In the genomic region with DNA sequence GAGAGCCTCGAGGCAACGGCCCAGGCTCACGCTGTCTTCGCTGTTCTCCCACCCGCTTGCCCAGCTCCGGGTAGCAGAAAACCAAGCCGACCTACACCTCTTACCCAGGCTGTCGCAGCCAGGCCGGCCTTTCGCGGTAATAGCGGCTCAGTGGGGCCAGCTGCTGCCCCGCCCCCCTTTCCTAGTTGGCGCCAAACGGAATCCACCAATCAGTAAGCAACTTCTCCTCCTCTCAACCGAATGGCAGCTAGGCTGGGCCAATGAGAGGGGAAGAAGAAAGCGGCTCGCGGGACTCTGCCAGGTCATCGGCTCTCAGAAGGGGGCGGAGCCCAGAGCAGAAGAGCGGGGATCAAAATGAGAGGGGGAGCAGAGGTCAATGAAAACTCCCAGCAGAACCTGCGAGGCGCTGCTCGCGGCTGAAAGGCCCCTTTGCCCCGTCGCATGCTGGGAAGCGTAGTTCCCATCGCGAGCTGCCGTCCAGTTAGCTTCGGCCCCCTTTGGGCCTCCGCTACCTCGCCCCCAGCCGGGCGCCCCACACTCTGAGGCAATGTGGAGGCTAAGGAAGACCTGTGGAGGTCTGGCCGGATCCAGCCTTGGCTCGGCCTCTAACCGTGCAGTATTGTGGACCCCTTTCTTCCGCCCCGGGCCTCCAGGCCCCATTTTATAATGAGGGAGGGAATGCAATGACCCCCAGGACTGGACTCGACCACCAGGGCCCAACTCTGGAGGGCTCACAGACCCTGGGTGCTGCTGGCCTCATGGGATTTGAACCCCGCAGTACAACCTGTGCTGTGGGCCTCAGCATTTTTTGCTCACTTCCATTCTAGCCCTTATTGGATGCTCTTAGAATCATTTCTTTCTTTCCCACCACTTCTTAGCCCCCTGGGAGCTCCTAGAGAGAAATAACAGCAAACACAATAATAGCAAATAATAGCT, we compare ENCODE assay signal across 1 cellular context.
TF ChIP-seq lines count a peak whose summit lies in the region.

A gene (minus strand): TSS at position 152 of the 936 bp plus-strand sequence. CDS start 470 bp downstream, outside the sequence.

TF ChIP-seq in GM12878, 131 proteins besides CTCF, POLR2A, EP300 and RAD21 (continued from another document and continues in another):
- TF ChIP-seq SREBF1 (IDR thresholded peaks at IDR 0.05; ENCODE audit: low read length) (peak; percentile 64; the same call in 1 of the 2 replicates), CREM (IDR thresholded peaks at IDR 0.05; ENCODE audit: low read depth) (peak; percentile 54; the same call in 1 of the 2 replicates), CHD4 (IDR thresholded peaks at IDR 0.05) (no peak), MXI1 (IDR thresholded peaks at IDR 0.05; ENCODE audit: low read depth, low read length) (peak; percentile 92), ZSCAN29 (IDR thresholded peaks at IDR 0.05) (no peak), HDAC2 (IDR thresholded peaks at IDR 0.05) (peak; percentile 97; the same call in 1 of the 2 replicates), HCFC1 (IDR thresholded peaks at IDR 0.05; ENCODE audit: low read length) (peak; percentile 91), HDGF (IDR thresholded peaks at IDR 0.05) (peak; percentile 96; the same call in 1 of the 2 replicates), CBFB (IDR thresholded peaks at IDR 0.05; ENCODE audit: low read depth) (peak; percentile 75), BMI1 (IDR thresholded peaks at IDR 0.05; ENCODE audit: borderline replicate concordance) (no peak), ASH2L (IDR thresholded peaks at IDR 0.05; ENCODE audit: borderline replicate concordance, low read depth) (no peak), JUND (IDR thresholded peaks at IDR 0.05; ENCODE audit: low read depth, low read length) (0 out of 2 replicates have a peak, but pooled peaks have one; percentile 3), CREB1 (IDR thresholded peaks at IDR 0.05; ENCODE audit: low read depth) (peak; percentile 68; the same call in 1 of the 2 replicates), POLR2AphosphoS2 (IDR thresholded peaks at IDR 0.05; ENCODE audit: low read depth, low read length) (0 out of 2 replicates have a peak, but pooled peaks have one; percentile 49), NFYA (IDR thresholded peaks at IDR 0.05; ENCODE audit: borderline replicate concordance, low read depth, low read length) (peak; percentile 16; the same call in 1 of the 2 replicates), POLR2AphosphoS5 (IDR thresholded peaks at IDR 0.05; ENCODE audit: low read length) (peak; percentile 66), SIX5 (IDR thresholded peaks at IDR 0.05; ENCODE audit: low read depth, low read length, severe bottlenecking) (peak; percentile 81), ATF7 (IDR thresholded peaks at IDR 0.05; ENCODE audit: low read depth) (peak; percentile 66), TBL1XR1 (IDR thresholded peaks at IDR 0.05; ENCODE audit: low read depth, low read length) (no peak), MEF2A (IDR thresholded peaks at IDR 0.05; ENCODE audit: insufficient read depth, low read depth, low read length) (no peak), CBX5 (IDR thresholded peaks at IDR 0.05; ENCODE audit: low read depth) (no peak), LARP7 (IDR thresholded peaks at IDR 0.05) (peak; percentile 50), RELA (IDR thresholded peaks at IDR 0.05; ENCODE audit: borderline replicate concordance, partially characterized antibody) (peak; percentile 51), JUNB (IDR thresholded peaks at IDR 0.05) (no peak), ZZZ3 (IDR thresholded peaks at IDR 0.05; ENCODE audit: control insufficient read depth, insufficient read length, low read depth) (no peak), RUNX3 (IDR thresholded peaks at IDR 0.05; ENCODE audit: low read length) (peak; percentile 67), SP1 (IDR thresholded peaks at IDR 0.05; ENCODE audit: low read depth, low read length) (peak; percentile 94), MTA2 (IDR thresholded peaks at IDR 0.05; ENCODE audit: low read depth) (peak; percentile 56; the same call in 1 of the 2 replicates), RFX5 (IDR thresholded peaks at IDR 0.05; ENCODE audit: low read depth, low read length) (peak; percentile 62; the same call in 1 of the 2 replicates), RAD51 (IDR thresholded peaks at IDR 0.05) (no peak)
- TF ChIP-seq, protein P1, sequence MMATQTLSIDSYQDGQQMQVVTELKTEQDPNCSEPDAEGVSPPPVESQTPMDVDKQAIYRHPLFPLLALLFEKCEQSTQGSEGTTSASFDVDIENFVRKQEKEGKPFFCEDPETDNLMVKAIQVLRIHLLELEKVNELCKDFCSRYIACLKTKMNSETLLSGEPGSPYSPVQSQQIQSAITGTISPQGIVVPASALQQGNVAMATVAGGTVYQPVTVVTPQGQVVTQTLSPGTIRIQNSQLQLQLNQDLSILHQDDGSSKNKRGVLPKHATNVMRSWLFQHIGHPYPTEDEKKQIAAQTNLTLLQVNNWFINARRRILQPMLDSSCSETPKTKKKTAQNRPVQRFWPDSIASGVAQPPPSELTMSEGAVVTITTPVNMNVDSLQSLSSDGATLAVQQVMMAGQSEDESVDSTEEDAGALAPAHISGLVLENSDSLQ (IDR thresholded peaks at IDR 0.05), result peak; percentile 98
- TF ChIP-seq, protein P2, sequence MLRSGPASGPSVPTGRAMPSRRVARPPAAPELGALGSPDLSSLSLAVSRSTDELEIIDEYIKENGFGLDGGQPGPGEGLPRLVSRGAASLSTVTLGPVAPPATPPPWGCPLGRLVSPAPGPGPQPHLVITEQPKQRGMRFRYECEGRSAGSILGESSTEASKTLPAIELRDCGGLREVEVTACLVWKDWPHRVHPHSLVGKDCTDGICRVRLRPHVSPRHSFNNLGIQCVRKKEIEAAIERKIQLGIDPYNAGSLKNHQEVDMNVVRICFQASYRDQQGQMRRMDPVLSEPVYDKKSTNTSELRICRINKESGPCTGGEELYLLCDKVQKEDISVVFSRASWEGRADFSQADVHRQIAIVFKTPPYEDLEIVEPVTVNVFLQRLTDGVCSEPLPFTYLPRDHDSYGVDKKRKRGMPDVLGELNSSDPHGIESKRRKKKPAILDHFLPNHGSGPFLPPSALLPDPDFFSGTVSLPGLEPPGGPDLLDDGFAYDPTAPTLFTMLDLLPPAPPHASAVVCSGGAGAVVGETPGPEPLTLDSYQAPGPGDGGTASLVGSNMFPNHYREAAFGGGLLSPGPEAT (IDR thresholded peaks at IDR 0.05; ENCODE audit: low read depth), result no peak
- TF ChIP-seq, protein P3, sequence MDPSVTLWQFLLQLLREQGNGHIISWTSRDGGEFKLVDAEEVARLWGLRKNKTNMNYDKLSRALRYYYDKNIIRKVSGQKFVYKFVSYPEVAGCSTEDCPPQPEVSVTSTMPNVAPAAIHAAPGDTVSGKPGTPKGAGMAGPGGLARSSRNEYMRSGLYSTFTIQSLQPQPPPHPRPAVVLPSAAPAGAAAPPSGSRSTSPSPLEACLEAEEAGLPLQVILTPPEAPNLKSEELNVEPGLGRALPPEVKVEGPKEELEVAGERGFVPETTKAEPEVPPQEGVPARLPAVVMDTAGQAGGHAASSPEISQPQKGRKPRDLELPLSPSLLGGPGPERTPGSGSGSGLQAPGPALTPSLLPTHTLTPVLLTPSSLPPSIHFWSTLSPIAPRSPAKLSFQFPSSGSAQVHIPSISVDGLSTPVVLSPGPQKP (IDR thresholded peaks at IDR 0.05; ENCODE audit: low read depth, low read length), result no peak; the same call in 1 of the 2 replicates
- TF ChIP-seq, protein P4, sequence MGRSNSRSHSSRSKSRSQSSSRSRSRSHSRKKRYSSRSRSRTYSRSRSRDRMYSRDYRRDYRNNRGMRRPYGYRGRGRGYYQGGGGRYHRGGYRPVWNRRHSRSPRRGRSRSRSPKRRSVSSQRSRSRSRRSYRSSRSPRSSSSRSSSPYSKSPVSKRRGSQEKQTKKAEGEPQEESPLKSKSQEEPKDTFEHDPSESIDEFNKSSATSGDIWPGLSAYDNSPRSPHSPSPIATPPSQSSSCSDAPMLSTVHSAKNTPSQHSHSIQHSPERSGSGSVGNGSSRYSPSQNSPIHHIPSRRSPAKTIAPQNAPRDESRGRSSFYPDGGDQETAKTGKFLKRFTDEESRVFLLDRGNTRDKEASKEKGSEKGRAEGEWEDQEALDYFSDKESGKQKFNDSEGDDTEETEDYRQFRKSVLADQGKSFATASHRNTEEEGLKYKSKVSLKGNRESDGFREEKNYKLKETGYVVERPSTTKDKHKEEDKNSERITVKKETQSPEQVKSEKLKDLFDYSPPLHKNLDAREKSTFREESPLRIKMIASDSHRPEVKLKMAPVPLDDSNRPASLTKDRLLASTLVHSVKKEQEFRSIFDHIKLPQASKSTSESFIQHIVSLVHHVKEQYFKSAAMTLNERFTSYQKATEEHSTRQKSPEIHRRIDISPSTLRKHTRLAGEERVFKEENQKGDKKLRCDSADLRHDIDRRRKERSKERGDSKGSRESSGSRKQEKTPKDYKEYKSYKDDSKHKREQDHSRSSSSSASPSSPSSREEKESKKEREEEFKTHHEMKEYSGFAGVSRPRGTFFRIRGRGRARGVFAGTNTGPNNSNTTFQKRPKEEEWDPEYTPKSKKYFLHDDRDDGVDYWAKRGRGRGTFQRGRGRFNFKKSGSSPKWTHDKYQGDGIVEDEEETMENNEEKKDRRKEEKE (IDR thresholded peaks at IDR 0.05), result no peak
- TF ChIP-seq, protein P5, sequence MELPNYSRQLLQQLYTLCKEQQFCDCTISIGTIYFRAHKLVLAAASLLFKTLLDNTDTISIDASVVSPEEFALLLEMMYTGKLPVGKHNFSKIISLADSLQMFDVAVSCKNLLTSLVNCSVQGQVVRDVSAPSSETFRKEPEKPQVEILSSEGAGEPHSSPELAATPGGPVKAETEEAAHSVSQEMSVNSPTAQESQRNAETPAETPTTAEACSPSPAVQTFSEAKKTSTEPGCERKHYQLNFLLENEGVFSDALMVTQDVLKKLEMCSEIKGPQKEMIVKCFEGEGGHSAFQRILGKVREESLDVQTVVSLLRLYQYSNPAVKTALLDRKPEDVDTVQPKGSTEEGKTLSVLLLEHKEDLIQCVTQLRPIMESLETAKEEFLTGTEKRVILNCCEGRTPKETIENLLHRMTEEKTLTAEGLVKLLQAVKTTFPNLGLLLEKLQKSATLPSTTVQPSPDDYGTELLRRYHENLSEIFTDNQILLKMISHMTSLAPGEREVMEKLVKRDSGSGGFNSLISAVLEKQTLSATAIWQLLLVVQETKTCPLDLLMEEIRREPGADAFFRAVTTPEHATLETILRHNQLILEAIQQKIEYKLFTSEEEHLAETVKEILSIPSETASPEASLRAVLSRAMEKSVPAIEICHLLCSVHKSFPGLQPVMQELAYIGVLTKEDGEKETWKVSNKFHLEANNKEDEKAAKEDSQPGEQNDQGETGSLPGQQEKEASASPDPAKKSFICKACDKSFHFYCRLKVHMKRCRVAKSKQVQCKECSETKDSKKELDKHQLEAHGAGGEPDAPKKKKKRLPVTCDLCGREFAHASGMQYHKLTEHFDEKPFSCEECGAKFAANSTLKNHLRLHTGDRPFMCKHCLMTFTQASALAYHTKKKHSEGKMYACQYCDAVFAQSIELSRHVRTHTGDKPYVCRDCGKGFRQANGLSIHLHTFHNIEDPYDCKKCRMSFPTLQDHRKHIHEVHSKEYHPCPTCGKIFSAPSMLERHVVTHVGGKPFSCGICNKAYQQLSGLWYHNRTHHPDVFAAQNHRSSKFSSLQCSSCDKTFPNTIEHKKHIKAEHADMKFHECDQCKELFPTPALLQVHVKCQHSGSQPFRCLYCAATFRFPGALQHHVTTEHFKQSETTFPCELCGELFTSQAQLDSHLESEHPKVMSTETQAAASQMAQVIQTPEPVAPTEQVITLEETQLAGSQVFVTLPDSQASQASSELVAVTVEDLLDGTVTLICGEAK (IDR thresholded peaks at IDR 0.05; ENCODE audit: borderline replicate concordance), result no peak; the same call in 1 of the 2 replicates
- TF ChIP-seq, protein P6, sequence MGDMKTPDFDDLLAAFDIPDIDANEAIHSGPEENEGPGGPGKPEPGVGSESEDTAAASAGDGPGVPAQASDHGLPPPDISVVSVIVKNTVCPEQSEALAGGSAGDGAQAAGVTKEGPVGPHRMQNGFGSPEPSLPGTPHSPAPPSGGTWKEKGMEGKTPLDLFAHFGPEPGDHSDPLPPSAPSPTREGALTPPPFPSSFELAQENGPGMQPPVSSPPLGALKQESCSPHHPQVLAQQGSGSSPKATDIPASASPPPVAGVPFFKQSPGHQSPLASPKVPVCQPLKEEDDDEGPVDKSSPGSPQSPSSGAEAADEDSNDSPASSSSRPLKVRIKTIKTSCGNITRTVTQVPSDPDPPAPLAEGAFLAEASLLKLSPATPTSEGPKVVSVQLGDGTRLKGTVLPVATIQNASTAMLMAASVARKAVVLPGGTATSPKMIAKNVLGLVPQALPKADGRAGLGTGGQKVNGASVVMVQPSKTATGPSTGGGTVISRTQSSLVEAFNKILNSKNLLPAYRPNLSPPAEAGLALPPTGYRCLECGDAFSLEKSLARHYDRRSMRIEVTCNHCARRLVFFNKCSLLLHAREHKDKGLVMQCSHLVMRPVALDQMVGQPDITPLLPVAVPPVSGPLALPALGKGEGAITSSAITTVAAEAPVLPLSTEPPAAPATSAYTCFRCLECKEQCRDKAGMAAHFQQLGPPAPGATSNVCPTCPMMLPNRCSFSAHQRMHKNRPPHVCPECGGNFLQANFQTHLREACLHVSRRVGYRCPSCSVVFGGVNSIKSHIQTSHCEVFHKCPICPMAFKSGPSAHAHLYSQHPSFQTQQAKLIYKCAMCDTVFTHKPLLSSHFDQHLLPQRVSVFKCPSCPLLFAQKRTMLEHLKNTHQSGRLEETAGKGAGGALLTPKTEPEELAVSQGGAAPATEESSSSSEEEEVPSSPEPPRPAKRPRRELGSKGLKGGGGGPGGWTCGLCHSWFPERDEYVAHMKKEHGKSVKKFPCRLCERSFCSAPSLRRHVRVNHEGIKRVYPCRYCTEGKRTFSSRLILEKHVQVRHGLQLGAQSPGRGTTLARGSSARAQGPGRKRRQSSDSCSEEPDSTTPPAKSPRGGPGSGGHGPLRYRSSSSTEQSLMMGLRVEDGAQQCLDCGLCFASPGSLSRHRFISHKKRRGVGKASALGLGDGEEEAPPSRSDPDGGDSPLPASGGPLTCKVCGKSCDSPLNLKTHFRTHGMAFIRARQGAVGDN (IDR thresholded peaks at IDR 0.05), result peak; percentile 15; the same call in 1 of the 2 replicates
- TF ChIP-seq, protein P7, sequence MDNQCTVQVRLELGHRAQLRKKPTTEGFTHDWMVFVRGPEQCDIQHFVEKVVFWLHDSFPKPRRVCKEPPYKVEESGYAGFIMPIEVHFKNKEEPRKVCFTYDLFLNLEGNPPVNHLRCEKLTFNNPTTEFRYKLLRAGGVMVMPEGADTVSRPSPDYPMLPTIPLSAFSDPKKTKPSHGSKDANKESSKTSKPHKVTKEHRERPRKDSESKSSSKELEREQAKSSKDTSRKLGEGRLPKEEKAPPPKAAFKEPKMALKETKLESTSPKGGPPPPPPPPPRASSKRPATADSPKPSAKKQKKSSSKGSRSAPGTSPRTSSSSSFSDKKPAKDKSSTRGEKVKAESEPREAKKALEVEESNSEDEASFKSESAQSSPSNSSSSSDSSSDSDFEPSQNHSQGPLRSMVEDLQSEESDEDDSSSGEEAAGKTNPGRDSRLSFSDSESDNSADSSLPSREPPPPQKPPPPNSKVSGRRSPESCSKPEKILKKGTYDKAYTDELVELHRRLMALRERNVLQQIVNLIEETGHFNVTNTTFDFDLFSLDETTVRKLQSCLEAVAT (IDR thresholded peaks at IDR 0.05), result peak; percentile 48
- TF ChIP-seq, protein P8, sequence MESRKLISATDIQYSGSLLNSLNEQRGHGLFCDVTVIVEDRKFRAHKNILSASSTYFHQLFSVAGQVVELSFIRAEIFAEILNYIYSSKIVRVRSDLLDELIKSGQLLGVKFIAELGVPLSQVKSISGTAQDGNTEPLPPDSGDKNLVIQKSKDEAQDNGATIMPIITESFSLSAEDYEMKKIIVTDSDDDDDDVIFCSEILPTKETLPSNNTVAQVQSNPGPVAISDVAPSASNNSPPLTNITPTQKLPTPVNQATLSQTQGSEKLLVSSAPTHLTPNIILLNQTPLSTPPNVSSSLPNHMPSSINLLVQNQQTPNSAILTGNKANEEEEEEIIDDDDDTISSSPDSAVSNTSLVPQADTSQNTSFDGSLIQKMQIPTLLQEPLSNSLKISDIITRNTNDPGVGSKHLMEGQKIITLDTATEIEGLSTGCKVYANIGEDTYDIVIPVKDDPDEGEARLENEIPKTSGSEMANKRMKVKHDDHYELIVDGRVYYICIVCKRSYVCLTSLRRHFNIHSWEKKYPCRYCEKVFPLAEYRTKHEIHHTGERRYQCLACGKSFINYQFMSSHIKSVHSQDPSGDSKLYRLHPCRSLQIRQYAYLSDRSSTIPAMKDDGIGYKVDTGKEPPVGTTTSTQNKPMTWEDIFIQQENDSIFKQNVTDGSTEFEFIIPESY (IDR thresholded peaks at IDR 0.05), result no peak
